Comparison of ENCODE assay signal across 27 cellular contexts in the genomic region with DNA sequence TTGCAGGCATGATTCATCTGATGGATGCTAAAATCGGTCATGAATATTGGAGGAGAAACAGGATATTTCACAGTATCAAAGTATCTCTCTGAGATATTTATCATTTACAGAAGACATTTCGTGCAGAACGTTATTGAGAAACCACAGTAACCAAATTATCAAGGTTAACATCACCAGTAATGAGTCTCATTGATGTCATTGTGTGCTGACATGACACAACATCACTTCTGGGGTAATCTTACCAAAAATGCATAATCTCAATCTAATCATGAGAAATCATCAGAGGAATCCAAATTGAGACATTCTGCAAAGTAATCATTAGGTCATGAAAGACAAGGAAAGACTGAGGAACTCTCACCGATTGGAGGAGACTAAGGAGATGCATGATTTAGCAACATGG.
"Had no signal": no experiment of that assay in that cellular context is flagged by ENCODE, and none has a peak within 500 bp of the region (broad histone marks: within the 10 kb centered on the region; RNA-seq: fewer than 3 reads in every experiment).

No MANE protein-coding gene starts in this region.

- H3K27ac ChIP-seq: lower lobe of right lung, ovary, right atrium auricular region, right lobe of liver, skin epidermis, stomach, testis, thyroid gland, transverse colon, upper lobe of left lung, vagina had no signal

- H3K9me3 ChIP-seq: lower lobe of right lung, ovary, right atrium auricular region, right lobe of liver, stomach, testis, thyroid gland, transverse colon, upper lobe of left lung, vagina had no signal

- H3K4me1 ChIP-seq: lower lobe of right lung, right atrium auricular region, right lobe of liver, stomach, testis, thyroid gland, transverse colon, upper lobe of left lung, vagina had no signal

- H3K27me3 ChIP-seq: ovary, right atrium auricular region, right lobe of liver, testis, thyroid gland, transverse colon, upper lobe of left lung, vagina had no signal

- H3K4me3 ChIP-seq: lower lobe of right lung, ovary, right atrium auricular region, right lobe of liver, skin epidermis, stomach, testis, thyroid gland, transverse colon, upper lobe of left lung, vagina had no signal

- H3K4me1 Mint-ChIP-seq: naive B cell had no signal

- H3K9me3 Mint-ChIP-seq: natural killer cell treated with Interleukin-12 subunit alpha and Interleukin-12 subunit beta and Interleukin-15 and Interleukin-18, amount 100 ng/mL, for 72 hours; stimulated activated naive B cell treated with anti-CD40 and anti-IgM and Interleukin-4, amounts not matched to agents 10 μg/mL and 1 μg/mL and 100 μg/mL, for 72 hours had no signal

- ATAC-seq: left cardiac atrium; left lobe of liver; lower lobe of right lung; natural killer cell treated with Interleukin-12 subunit alpha and Interleukin-12 subunit beta and Interleukin-15 and Interleukin-18, amount 100 ng/mL, for 72 hours; right lobe of liver; stimulated activated naive B cell treated with anti-CD40 and anti-IgM and Interleukin-4, amounts not matched to agents 10 μg/mL and 1 μg/mL and 100 μg/mL, for 72 hours; stimulated activated naive CD8-positive, alpha-beta T cell treated with anti-CD3 and anti-CD28 coated beads, Interleukin-15, Interleukin-2, amounts not matched to agents 100 U/mL and 50 U/mL, for 24 hours had no signal

- H3K4me3 Mint-ChIP-seq: naive B cell; natural killer cell treated with Interleukin-12 subunit alpha and Interleukin-12 subunit beta and Interleukin-15 and Interleukin-18, amount 100 ng/mL, for 72 hours; stimulated activated naive B cell treated with anti-CD40 and anti-IgM and Interleukin-4, amounts not matched to agents 10 μg/mL and 1 μg/mL and 100 μg/mL, for 72 hours had no signal

- H3K36me3 Mint-ChIP-seq: naive B cell; natural killer cell treated with Interleukin-12 subunit alpha and Interleukin-12 subunit beta and Interleukin-15 and Interleukin-18, amount 100 ng/mL, for 72 hours; stimulated activated naive B cell treated with anti-CD40 and anti-IgM and Interleukin-4, amounts not matched to agents 10 μg/mL and 1 μg/mL and 100 μg/mL, for 72 hours had no signal

- DNase-seq: hippocampal formation; kidney glomerular epithelial cell; left cardiac atrium; lower lobe of right lung; mammary epithelial cell; mesenchymal stem cell; naive B cell; ovary; right lobe of liver; stimulated activated CD4-positive, alpha-beta T cell treated with anti-CD3 and anti-CD28 coated beads, Interleukin-12 subunit alpha, Interleukin-12 subunit beta, amount 100 ng/mL, for 4 hours; stimulated activated CD4-positive, alpha-beta T cell treated with anti-CD3 and anti-CD28 coated beads, Interleukin-15, amount 100 ng/mL, for 24 hours; stimulated activated CD4-positive, alpha-beta T cell treated with anti-CD3 and anti-CD28 coated beads, Interleukin-2, amount 100 ng/mL, for 24 hours; stimulated activated CD4-positive, alpha-beta T cell treated with anti-CD3 and anti-CD28 coated beads, Interleukin-4, amount 100 ng/mL, for 1 hour; stimulated activated naive B cell treated with anti-CD40 and anti-IgM and Interleukin-4, amounts not matched to agents 10 μg/mL and 1 μg/mL and 100 μg/mL, for 72 hours; stimulated activated naive CD8-positive, alpha-beta T cell treated with anti-CD3 and anti-CD28 coated beads, Interleukin-15, Interleukin-2, amounts not matched to agents 100 U/mL and 50 U/mL, for 24 hours; stomach; testis; thyroid gland; transverse colon; upper lobe of left lung had no signal

- FAIRE-seq: keratinocyte had no signal

- H3K36me3 ChIP-seq: lower lobe of right lung, ovary, right atrium auricular region, right lobe of liver, stomach, thyroid gland, transverse colon, upper lobe of left lung, vagina had no signal

- H3K27ac Mint-ChIP-seq: natural killer cell treated with Interleukin-12 subunit alpha and Interleukin-12 subunit beta and Interleukin-15 and Interleukin-18, amount 100 ng/mL, for 72 hours; progenitor cell of endocrine pancreas; stimulated activated naive B cell treated with anti-CD40 and anti-IgM and Interleukin-4, amounts not matched to agents 10 μg/mL and 1 μg/mL and 100 μg/mL, for 72 hours had no signal
